Comparison of ENCODE assay signal across 8 cellular contexts in genomic region chr19:2739602-2740313, GRCh38. TPM values are rescaled to one million over a fixed set of nuclear protein-coding genes. Genes with fewer than 3 reads are reported as not detected.
DNase-seq lines count a peak whose midpoint lies in the region; ATAC-seq and TF ChIP-seq lines count a peak whose summit lies in the region.

TSS of gene SLC39A3 (minus strand) at chr19:2740017. CDS start at chr19:2737257, 2,760 bp downstream.

- H3K4me3 ChIP-seq in dorsolateral prefrontal cortex (peak within 1 kb of the TSS; percentile 63 to 100 (median 95)), liver (ENCODE audit: low read depth in 1 of 3, low read length in 3 of 3) (peak within 1 kb of the TSS; percentile 74 to 98 (median 79))

- WGBS in liver = under 1% methylated on average over 64 of the region's 64 CpGs

- peaks cover 0 to 2% (median 0%) of the 10 kb centered on the region in 4 donors for H3K9me3 ChIP-seq in liver (ENCODE audit: control insufficient read depth in 4 of 4, low read length in 3 of 4)

- H3K9ac ChIP-seq in liver (ENCODE audit: low read depth in 1 of 2, low read length in 2 of 2) = peak within 1 kb of the TSS in 1 of 2 donors; percentile 58

- H3K27me3 ChIP-seq in dorsolateral prefrontal cortex = no peaks in the 10 kb centered on the region
- H3K27me3 ChIP-seq in liver (ENCODE audit: control insufficient read depth in 4 of 4, insufficient read depth in 4 of 4, low read length in 3 of 4) = no peaks in the 10 kb centered on the region

- H3K27ac ChIP-seq in dorsolateral prefrontal cortex = peak within 1 kb of the TSS in 49 of 59 donors; percentile 1 to 84 (median 62)
- no peak within 1 kb of the TSS for H3K27ac ChIP-seq in liver (ENCODE audit: low read depth in 1 of 2, low read length in 2 of 2)

- peaks cover 2 to 23% (median 8%) of the 10 kb centered on the region in 4 donors for H3K36me3 ChIP-seq in liver (ENCODE audit: control insufficient read depth in 4 of 4, insufficient read depth in 3 of 4, low read depth in 1 of 4, low read length in 3 of 4)

- peak in 48 of 56 donors; percentile 9 to 66 (median 43) for TF ChIP-seq CTCF in dorsolateral prefrontal cortex (IDR thresholded peaks at IDR 0.05 in 54 of 56, conservative IDR thresholded peaks at IDR 0.05 in 2 of 56; ENCODE audit: low read depth in 1 of 56, partially characterized antibody in 56 of 56)
- peak; percentile 21 for TF ChIP-seq CTCF in liver (IDR thresholded peaks at IDR 0.05; ENCODE audit: low read depth, low read length, missing input control)

- DNase-seq in CD1c-positive myeloid dendritic cell (ENCODE audit: extremely low spot score) (peak; percentile 99), HK-2 (ENCODE audit: unreplicated experiment) (peak; percentile 100), NCI-H82 treated with DMSO at 0.1 percent for 48 hours (lab: John Stamatoyannopoulos, UW; ENCODE audit: unreplicated experiment) (peak; percentile 81), dorsolateral prefrontal cortex (peak; percentile 96 to 99 (median 98))
- peak; percentile 99 to 100 for DNase-seq in activated CD4-positive, alpha-beta T cell treated with anti-CD3 and anti-CD28 coated beads, Interleukin-2, amount 50 U/mL, for 48 hours
- DNase-seq in stimulated activated CD4-positive, alpha-beta T cell treated with anti-CD3 and anti-CD28 coated beads, Interleukin-4, amount 100 ng/mL, for 1 hour = peak; percentile 99

- ATAC-seq in GM19438 (IDR thresholded peaks at IDR 0.05; ENCODE audit: low read depth, unreplicated experiment) = peak; percentile 92

- H3K4me1 ChIP-seq in liver (ENCODE audit: control insufficient read depth in 4 of 4, insufficient read depth in 4 of 4, low read length in 3 of 4) = peaks cover 4 to 10% (median 8%) of the 10 kb centered on the region in 4 donors

- intact Hi-C loops in dorsolateral prefrontal cortex (cut with DNase I) = loop anchor here (5.0 to 10.0 kb wide), 3 partner anchors 37 to 265 kb away; partner anchors contain the start of genes GADD45B (in 1 of the 2) and GNG7 (in 1 of the 2)

- peak in 1 of 2 donors; percentile 60 for TF ChIP-seq RAD21 in liver (IDR thresholded peaks at IDR 0.05)

TF ChIP-seq in liver, 16 proteins besides CTCF, POLR2A, EP300 and RAD21:
- TF ChIP-seq HNF4G (IDR thresholded peaks at IDR 0.05) (no peak), GABPA (IDR thresholded peaks at IDR 0.05 in 1 of 2, conservative IDR thresholded peaks at IDR 0.05 in 1 of 2) (peak; percentile 87 to 95), NR2F2 (IDR thresholded peaks at IDR 0.05) (peak; percentile 19), JUND (IDR thresholded peaks at IDR 0.05) (no peak), REST (IDR thresholded peaks at IDR 0.05) (peak; percentile 100), SP1 (IDR thresholded peaks at IDR 0.05) (peak; percentile 85), RXRA (IDR thresholded peaks at IDR 0.05) (peak in 1 of 2 donors; percentile 31)

RNA-seq across cellular contexts. Expression of gene SLC39A3, which starts in this region (rescaled TPM):
- total RNA-seq in dorsolateral prefrontal cortex (10 to 100 TPM; 22.3 to 60.9 (median 39.3) TPM), liver (10 to 100 TPM; 19.8 to 29.0 TPM)
- polyA plus RNA-seq in liver = 10 to 100 TPM; 20.1 to 28.2 TPM

Comparison
In these comparisons a context has a peak if more than half of its experiments do, and no peak if none do; other contexts are left out.
1. H3K27ac ChIP-seq: peak in dorsolateral prefrontal cortex (49 of 59); none in liver (0 of 2).
2. Peak in every context shown above with its lines, with median percentiles within 50 percentile points of each other: DNase-seq.